ENCODE assay signal across 10 cellular contexts in the genomic region with DNA sequence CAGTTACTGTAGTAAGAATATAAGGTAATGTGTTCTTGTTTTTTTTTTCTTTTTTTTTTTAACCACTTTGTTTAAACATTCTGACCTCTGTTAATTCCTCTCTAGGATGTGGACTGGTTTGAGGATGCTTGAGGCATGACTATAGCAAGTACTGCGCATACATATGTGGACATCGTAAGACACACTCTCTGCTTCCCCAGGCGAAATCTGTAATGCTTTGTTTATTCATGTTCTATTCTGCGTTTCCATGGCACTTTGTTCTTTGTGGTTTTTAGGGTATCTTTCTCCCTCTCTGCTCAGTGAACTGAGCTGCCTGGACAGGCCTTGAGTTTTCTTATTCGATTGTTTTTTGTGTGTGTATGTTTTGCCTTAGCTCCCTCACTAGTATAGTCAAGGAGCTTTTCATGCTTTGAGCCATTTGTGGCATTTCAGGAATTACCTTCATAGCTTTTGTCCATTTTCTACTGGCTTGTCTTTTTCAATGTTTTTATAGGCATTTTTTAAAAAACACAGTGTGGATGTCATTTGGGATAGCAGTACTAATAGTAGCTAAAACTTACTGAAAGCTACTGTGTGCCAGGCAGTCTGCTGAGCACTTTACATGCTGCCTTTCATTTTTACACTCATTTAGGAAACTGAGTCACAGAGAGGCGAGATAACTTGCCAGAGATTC. TPM values are rescaled to one million over a fixed set of nuclear protein-coding genes. Genes with fewer than 3 reads are reported as not detected.
DNase-seq lines count a peak whose midpoint lies in the region; FAIRE-seq and TF ChIP-seq lines count a peak whose summit lies in the region.
"Had no signal": no experiment of that assay in that cellular context is flagged by ENCODE, and none has a peak within 500 bp of the region (broad histone marks: within the 10 kb centered on the region; RNA-seq: fewer than 3 reads in every experiment).

No MANE protein-coding gene starts in this region.

- no peak overlapping the region for H2BK15ac ChIP-seq in neuronal stem cell (ENCODE audit: low read length)

- no peaks in the 10 kb centered on the region for H3K9me3 ChIP-seq in CD4-positive, alpha-beta memory T cell (ENCODE audit: control insufficient read depth in 1 of 2, low read length in 2 of 2)
- peaks cover 0 to 9% of the 10 kb centered on the region in 2 donors for H3K9me3 ChIP-seq in neuronal stem cell (replicated peaks in 1 of 2; ENCODE audit: control insufficient read depth in 2 of 2, insufficient read depth in 1 of 2, low read depth in 1 of 2, low read length in 2 of 2)
- no peaks in the 10 kb centered on the region for H3K9me3 ChIP-seq in effector memory CD4-positive, alpha-beta T cell (ENCODE audit: control insufficient read depth, low read length)

- peaks cover 16% of the 10 kb centered on the region for H3K27me3 ChIP-seq in CD4-positive, alpha-beta memory T cell (ENCODE audit: insufficient read depth, low read length)
- H3K27me3 ChIP-seq in neuronal stem cell (ENCODE audit: control insufficient read depth in 3 of 3, insufficient read depth in 3 of 3, low read depth in 1 of 3, low read length in 3 of 3), result no peaks in the 10 kb centered on the region
- H3K27me3 ChIP-seq in effector memory CD4-positive, alpha-beta T cell (replicated peaks; ENCODE audit: control insufficient read depth, insufficient read depth, low read length, poor library complexity, severe bottlenecking), result peaks cover 3% of the 10 kb centered on the region

- no peaks in the 10 kb centered on the region for H3K36me3 ChIP-seq in CD4-positive, alpha-beta memory T cell (ENCODE audit: insufficient read depth, low read length)
- H3K36me3 ChIP-seq in neuronal stem cell (replicated peaks in 1 of 2; ENCODE audit: control insufficient read depth in 2 of 2, insufficient read depth in 2 of 2, low read length in 2 of 2), result peaks cover 0 to 1% of the 10 kb centered on the region in 2 donors
- H3K36me3 ChIP-seq in effector memory CD4-positive, alpha-beta T cell (ENCODE audit: control insufficient read depth, insufficient read depth, low read length), result no peaks in the 10 kb centered on the region

- no peak overlapping the region for H2BK12ac ChIP-seq in neuronal stem cell (ENCODE audit: low read length)

- H3K23ac ChIP-seq in neuronal stem cell (ENCODE audit: low read depth, low read length, poor library complexity), result no peak overlapping the region

- no peak overlapping the region for H3K18ac ChIP-seq in neuronal stem cell (ENCODE audit: low read length)

- no peak overlapping the region for H4K8ac ChIP-seq in neuronal stem cell (ENCODE audit: low read depth, low read length)

- no peak overlapping the region for H3K4ac ChIP-seq in neuronal stem cell (ENCODE audit: low read length)

- peak; percentile 44 for FAIRE-seq in RCC 7860 (lab: Jason Lieb, UNC)
- no peak for FAIRE-seq in GM12892 (lab: Jason Lieb, UNC)

- H2BK5ac ChIP-seq in neuronal stem cell (ENCODE audit: low read length), result no peak overlapping the region

- H3K4me3 ChIP-seq in CD4-positive, alpha-beta memory T cell (ENCODE audit: low read length in 2 of 2), result no peak overlapping the region
- H3K4me3 ChIP-seq in epithelial cell of esophagus (ENCODE audit: low read length), result no peak overlapping the region
- no peak overlapping the region for H3K4me3 ChIP-seq in neuronal stem cell (ENCODE audit: low read length in 2 of 2)
- H3K4me3 ChIP-seq in effector memory CD4-positive, alpha-beta T cell (ENCODE audit: insufficient read depth, low read depth, low read length, poor library complexity, severe bottlenecking), result no peak overlapping the region

- no peak overlapping the region for H3K27ac ChIP-seq in CD4-positive, alpha-beta memory T cell (ENCODE audit: low read depth, low read length)
- H3K27ac ChIP-seq in neuronal stem cell (replicated peaks; ENCODE audit: low read length), result no peak overlapping the region
- no peak overlapping the region for H3K27ac ChIP-seq in effector memory CD4-positive, alpha-beta T cell (ENCODE audit: insufficient read depth, low read length, poor library complexity, severe bottlenecking)

- no CpG with 5 or more reads among the region's 6 CpGs for WGBS in neuronal stem cell (ENCODE audit: extremely low coverage in 2 of 2, insufficient read length in 2 of 2, insufficient replicate concordance in 1 of 2), 2 donors

- no peak for TF ChIP-seq CTCF in epithelial cell of esophagus (IDR thresholded peaks at IDR 0.05; ENCODE audit: insufficient read depth, low read depth, low read length, missing control alignments)
- no peak for TF ChIP-seq CTCF in Calu3 (IDR thresholded peaks at IDR 0.05; ENCODE audit: unreplicated experiment)

- H3K4me2 ChIP-seq in neuronal stem cell (ENCODE audit: insufficient read depth, low read length, poor library complexity, severe bottlenecking), result no peak overlapping the region

- CTCF ChIA-PET in CD4-positive, alpha-beta memory T cell (lab: Charles Lee; ENCODE audit: partially characterized antibody), result interaction anchor here (1.2 kb wide), 1 partner anchor 9 kb away, joined by 3 read pairs; no protein-coding TSS in a partner anchor
- CTCF ChIA-PET in Calu3 (lab: Charles Lee), result interaction anchor here (0.7 kb wide), 1 partner anchor 91 kb away, joined by 6 read pairs; no protein-coding TSS in a partner anchor

- H3K79me1 ChIP-seq in neuronal stem cell (ENCODE audit: low read depth, low read length), result no peaks in the 10 kb centered on the region

- H3K9me3 Mint-ChIP-seq in CD4-positive, alpha-beta memory T cell, result peaks cover 0 to 8% (median 0%) of the 10 kb centered on the region in 8 donors
- H3K9me3 Mint-ChIP-seq in Calu3 (ENCODE audit: low read depth, unreplicated experiment), result no peaks in the 10 kb centered on the region

- peaks cover 52 to 55% of the 10 kb centered on the region in 2 donors for H3K27me3 Mint-ChIP-seq in CD4-positive, alpha-beta memory T cell
- no peaks in the 10 kb centered on the region for H3K27me3 Mint-ChIP-seq in Calu3 (ENCODE audit: unreplicated experiment)

- BruUV-seq in Calu3 (replicated peaks; lab: Mats Ljungman, UMichigan), result no TSS peak

- H3K9ac ChIP-seq in neuronal stem cell (ENCODE audit: low read depth, low read length, poor library complexity), result no peak overlapping the region

- POLR2A ChIA-PET in CD4-positive, alpha-beta memory T cell (lab: Charles Lee; ENCODE audit: partially characterized antibody), result no interaction called here

- peak overlapping the region in 6 of 8 donors; percentile 1 to 77 (median 33) for H3K4me3 Mint-ChIP-seq in CD4-positive, alpha-beta memory T cell
- H3K4me3 Mint-ChIP-seq in Calu3 (ENCODE audit: low read depth, unreplicated experiment), result no peak overlapping the region

- no peak for DNase-seq in CD4-positive, alpha-beta memory T cell
- DNase-seq in RCC 7860 (ENCODE audit: low spot score) (peak; percentile 93), epithelial cell of esophagus (ENCODE audit: low read depth) (peak; percentile 96), neuronal stem cell (ENCODE audit: low spot score) (no peak), Calu3 (no peak), GM12892 (ENCODE audit: insufficient read length) (no peak), mesenteric fat pad (ENCODE audit: low spot score) (no peak)
- DNase-seq in effector memory CD4-positive, alpha-beta T cell, result no peak
- DNase-seq: activated T-cell treated with anti-CD3 and anti-CD28 coated beads for 4 hours; stimulated activated CD4-positive, alpha-beta T cell treated with anti-CD3 and anti-CD28 coated beads, Interleukin-2, amount 100 ng/mL, for 48 hours had no signal

- intact Hi-C loops in CD4-positive, alpha-beta memory T cell (cut with micrococcal nuclease), result no loop called here
- intact Hi-C loops in Calu3 (cut with micrococcal nuclease; ENCODE audit: unreplicated experiment), result no loop called here

- H3K4me1 ChIP-seq in CD4-positive, alpha-beta memory T cell (ENCODE audit: insufficient read depth, low read length), result no peaks in the 10 kb centered on the region
- H3K4me1 ChIP-seq in neuronal stem cell (ENCODE audit: control insufficient read depth in 2 of 2, insufficient read depth in 1 of 2, low read depth in 1 of 2, low read length in 2 of 2), result peaks cover 18 to 32% of the 10 kb centered on the region in 2 donors
- peaks cover 10% of the 10 kb centered on the region for H3K4me1 ChIP-seq in effector memory CD4-positive, alpha-beta T cell (ENCODE audit: control insufficient read depth, insufficient read depth, low read length, poor library complexity, severe bottlenecking)

- peak overlapping the region; percentile 52 for H2AFZ ChIP-seq in neuronal stem cell (ENCODE audit: low read length)

- no peak overlapping the region for H3K14ac ChIP-seq in neuronal stem cell (ENCODE audit: low read length)

- no peak overlapping the region for H3K27ac Mint-ChIP-seq in CD4-positive, alpha-beta memory T cell
- no peak overlapping the region for H3K27ac Mint-ChIP-seq in Calu3 (ENCODE audit: unreplicated experiment)

- H3K4me1 Mint-ChIP-seq in CD4-positive, alpha-beta memory T cell, result peaks cover 5 to 15% (median 6%) of the 10 kb centered on the region in 4 donors
- peaks cover 29% of the 10 kb centered on the region for H3K4me1 Mint-ChIP-seq in Calu3 (ENCODE audit: low read depth, unreplicated experiment)

- H2AK5ac ChIP-seq in neuronal stem cell (ENCODE audit: low read depth, low read length), result no peak overlapping the region

- H4K91ac ChIP-seq in neuronal stem cell (ENCODE audit: low read depth, low read length, poor library complexity), result no peak overlapping the region

- no peak overlapping the region for H2BK120ac ChIP-seq in neuronal stem cell (ENCODE audit: low read depth, low read length)

- H3K36me3 Mint-ChIP-seq in CD4-positive, alpha-beta memory T cell, result no peaks in the 10 kb centered on the region
- H3K36me3 Mint-ChIP-seq in Calu3 (ENCODE audit: insufficient read depth, unreplicated experiment), result peaks cover 33% of the 10 kb centered on the region

- no peak for TF ChIP-seq POLR2A in GM12892 (IDR thresholded peaks at IDR 0.05; ENCODE audit: low read depth, low read length)

RNA-seq across cellular contexts. Expression of gene SH3BP4, which starts 1.9 kb away (rescaled TPM):
- under 1 TPM in 1 of 2 experiments, not detected in 1; 0.20 TPM for total RNA-seq in CD4-positive, alpha-beta memory T cell
- polyA plus RNA-seq in CD4-positive, alpha-beta memory T cell, result not detected
- 29.1 TPM for polyA plus RNA-seq in neuronal stem cell (2013, experiment 1 of 2)
- 29.4 TPM for polyA plus RNA-seq in neuronal stem cell (2013, experiment 2 of 2)
- total RNA-seq in Calu3 (2022), result 35.0 and 36.9 TPM in 2 replicates
- not detected for polyA plus RNA-seq in GM12892 (2012; ENCODE audit: missing spikeins)
- total RNA-seq in mesenteric fat pad, result 20.5 TPM

Comparison
In these comparisons a context has a peak if more than half of its experiments do, and no peak if none do; other contexts are left out.
1. DNase-seq: peak in RCC 7860 (single experiment) and epithelial cell of esophagus (single experiment); none in CD4-positive, alpha-beta memory T cell (0 of 5), neuronal stem cell (single experiment), Calu3 (single experiment), effector memory CD4-positive, alpha-beta T cell (0 of 3), GM12892 (single experiment) and mesenteric fat pad (single experiment).
2. RNA of gene SH3BP4, which starts 1.9 kb away (total RNA-seq): 35.0 to 36.9 TPM in Calu3 and 20.5 TPM in mesenteric fat pad (single experiment); 0.20 TPM in CD4-positive, alpha-beta memory T cell; every median in the first group is over 10 times any median in the second.